ENCODE assay signal across 25 cellular contexts in the genomic region with DNA sequence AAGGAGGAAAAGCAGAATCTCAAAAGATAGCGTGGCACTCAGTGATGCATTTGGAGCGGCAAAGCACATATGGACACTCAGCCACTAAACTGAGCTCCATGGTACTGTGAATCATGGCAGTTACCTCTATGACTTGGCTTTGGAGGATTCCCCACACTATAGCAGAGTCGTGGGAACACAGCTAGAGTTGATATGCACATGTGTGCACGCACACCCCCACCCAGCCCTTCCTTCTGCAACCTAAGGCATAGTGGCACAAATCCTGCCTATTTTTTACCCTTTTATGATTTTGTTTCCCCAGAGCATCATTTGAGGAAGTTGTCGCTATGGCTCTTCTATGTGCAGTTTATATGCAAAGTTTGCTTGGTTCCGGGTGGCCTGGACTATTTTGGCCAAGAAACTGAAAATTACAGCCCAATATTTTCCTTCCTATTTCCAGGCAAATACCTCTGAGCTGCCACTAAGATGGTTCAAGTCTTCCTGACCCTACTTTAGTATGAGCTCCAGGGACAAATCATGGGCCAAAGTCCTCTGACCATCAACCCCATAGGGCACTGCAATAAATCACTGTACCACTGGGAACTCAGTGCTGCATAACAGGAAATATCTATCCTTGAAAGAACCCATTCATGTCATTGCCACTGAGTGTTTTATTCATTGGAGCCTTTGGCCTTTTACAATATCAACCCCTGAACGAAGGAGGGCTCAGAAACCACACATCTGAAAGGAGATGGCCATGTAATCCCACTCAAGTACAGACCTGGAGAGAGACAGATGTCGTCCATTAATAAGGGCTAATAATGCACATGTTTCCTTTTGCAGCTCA.
"Had no signal": no experiment of that assay in that cellular context is flagged by ENCODE, and none has a peak within 500 bp of the region (broad histone marks: within the 10 kb centered on the region; RNA-seq: fewer than 3 reads in every experiment).

No MANE protein-coding gene starts in this region.

- H3K27me3 ChIP-seq: esophagus squamous epithelium, left lung, ovary, sigmoid colon, tibial nerve had no signal

- H3K4me3 ChIP-seq: esophagus squamous epithelium, left lung, lung, mucosa of descending colon, ovary, prostate gland, sigmoid colon, smooth muscle cell, tibial nerve had no signal

- H3K4me2 ChIP-seq: smooth muscle cell had no signal

- H3K27ac ChIP-seq: epithelial cell of prostate, esophagus squamous epithelium, left lung, ovary, prostate gland, sigmoid colon, tibial nerve had no signal

- ATAC-seq: activated CD8-positive, alpha-beta T cell treated with anti-CD3 and anti-CD28 coated beads for 36 hours; activated naive CD8-positive, alpha-beta T cell treated with anti-CD3 and anti-CD28 coated beads, Interleukin-2, amount 50 U/mL, for 24 hours; activated T-cell treated with anti-CD3 and anti-CD28 coated beads, Interleukin-2, amount 50 U/mL, for 4 hours; activated T-helper 17 cell treated with anti-CD3 and anti-CD28 coated beads, Interleukin-2, amount 50 U/mL, for 72 hours; left lung; mucosa of descending colon; natural killer cell treated with Interleukin-12 subunit alpha and Interleukin-12 subunit beta and Interleukin-15 and Interleukin-18, amount 100 ng/mL, for 72 hours had no signal

- H3K9me3 ChIP-seq: esophagus squamous epithelium, left lung, mucosa of descending colon, ovary, prostate gland, sigmoid colon, tibial nerve had no signal

- H3K36me3 ChIP-seq: esophagus squamous epithelium, left lung, ovary, prostate gland, sigmoid colon, tibial nerve had no signal

- DNase-seq: activated B cell treated with CpG ODN at 0.5 μM for 24 hours; activated CD4-positive, alpha-beta T cell treated with anti-CD3 and anti-CD28 coated beads, Interleukin-2, amount 50 U/mL, for 1 hour; activated CD8-positive, alpha-beta T cell treated with anti-CD3 and anti-CD28 coated beads for 36 hours; activated gamma-delta T cell treated with Interleukin-2 at 50 U/mL for 16 hours; activated naive CD8-positive, alpha-beta T cell treated with anti-CD3 and anti-CD28 coated beads, Interleukin-2, amount 50 U/mL, for 24 hours; activated T-cell treated with anti-CD3 and anti-CD28 coated beads, Interleukin-2, amount 50 U/mL, for 4 hours; anterior cingulate cortex; dermis blood vessel endothelial cell; effector CD4-positive, alpha-beta T cell; esophagus squamous epithelium; left lung; mucosa of descending colon; ovary; retina; sigmoid colon; stimulated activated CD4-positive, alpha-beta T cell treated with anti-CD3 and anti-CD28 coated beads, Interleukin-1b, Interleukin-23, amount 100 ng/mL, for 48 hours; stimulated activated naive CD4-positive, alpha-beta T cell; T-helper 1 cell had no signal

- H3K4me1 ChIP-seq: left lung, prostate gland, sigmoid colon had no signal
